9 cellular contexts compared by ENCODE assay signal in the genomic region with DNA sequence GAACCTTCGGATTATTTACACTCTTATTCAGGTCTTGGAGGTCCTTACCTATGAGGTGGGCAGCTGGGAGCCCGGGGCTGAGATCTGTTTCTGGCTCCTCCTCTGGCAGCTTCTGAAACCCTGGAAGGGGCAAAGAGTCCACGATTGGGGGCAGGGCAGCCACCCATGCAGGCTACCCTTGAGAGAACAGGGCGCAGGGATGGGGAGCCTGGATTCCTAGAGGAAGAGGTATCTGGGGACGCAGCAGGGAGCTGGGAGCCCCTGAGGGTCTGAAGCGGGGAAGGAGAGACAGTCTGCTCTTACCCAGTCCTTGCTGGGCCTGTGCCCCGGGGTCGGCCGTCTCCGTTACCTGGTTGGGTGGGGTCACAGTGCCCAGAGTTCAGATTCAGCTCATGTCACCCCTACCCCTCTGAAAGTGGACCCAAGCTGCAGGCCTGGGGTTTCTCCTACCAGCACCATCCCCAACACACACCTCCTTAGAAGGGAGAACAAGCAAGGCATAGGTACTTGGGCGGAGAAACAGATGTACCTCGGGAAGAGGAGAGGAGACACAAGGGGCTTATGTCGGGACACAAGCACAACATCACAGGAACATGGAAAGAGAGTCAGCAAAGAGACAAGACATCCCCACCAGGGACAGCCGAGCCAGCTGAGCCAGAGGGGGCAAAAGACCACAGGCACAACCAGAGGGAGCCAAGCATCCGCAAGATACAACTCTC. TPM values are rescaled to one million over a fixed set of nuclear protein-coding genes. Genes with fewer than 3 reads are reported as not detected.
DNase-seq lines count a peak whose midpoint lies in the region; ATAC-seq and TF ChIP-seq lines count a peak whose summit lies in the region.
"Had no signal": no experiment of that assay in that cellular context is flagged by ENCODE, and none has a peak within 500 bp of the region (broad histone marks: within the 10 kb centered on the region; RNA-seq: fewer than 3 reads in every experiment).

No MANE protein-coding gene starts in this region.

- no peaks in the 10 kb centered on the region for H3K9me3 ChIP-seq in A673 (ENCODE audit: low read depth, low read length, poor library complexity, severe bottlenecking)
- H3K9me3 ChIP-seq in breast epithelium: no peaks in the 10 kb centered on the region
- H3K9me3 ChIP-seq in upper lobe of left lung: no peaks in the 10 kb centered on the region

- H3K27me3 ChIP-seq in A673 (replicated peaks; ENCODE audit: insufficient read depth, low read depth, low read length, poor library complexity) (no peaks in the 10 kb centered on the region), breast epithelium (no peaks in the 10 kb centered on the region), upper lobe of left lung (no peaks in the 10 kb centered on the region)

- no peak for TF ChIP-seq CTCF in A673 (conservative IDR thresholded peaks at IDR 0.05; ENCODE audit: low read depth, low read length)
- no peak for TF ChIP-seq CTCF in breast epithelium (IDR thresholded peaks at IDR 0.05)
- no peak for TF ChIP-seq CTCF in lower leg skin (IDR thresholded peaks at IDR 0.05)
- TF ChIP-seq CTCF in upper lobe of left lung (IDR thresholded peaks at IDR 0.05): no peak

- no peak for TF ChIP-seq POLR2A in breast epithelium (IDR thresholded peaks at IDR 0.05)
- no peak for TF ChIP-seq POLR2A in lower leg skin (IDR thresholded peaks at IDR 0.05)
- no peak for TF ChIP-seq POLR2A in upper lobe of left lung (IDR thresholded peaks at IDR 0.05)

- ATAC-seq in upper lobe of left lung (ENCODE audit: low FRiP score in 2 of 2) (peak in 1 of 2 donors; percentile 16), GM18498 (IDR thresholded peaks at IDR 0.05; ENCODE audit: unreplicated experiment) (no peak)

- H3K4me3 ChIP-seq in A673 (ENCODE audit: low read depth, low read length, poor library complexity, severe bottlenecking) (peak overlapping the region; percentile 78), breast epithelium (peak overlapping the region; percentile 64 to 76 (median 76)), lower leg skin (ENCODE audit: low read depth, poor library complexity, severe bottlenecking) (peak overlapping the region; percentile 70), upper lobe of left lung (peak overlapping the region; percentile 67 to 87 (median 74))

- TF ChIP-seq EP300 in upper lobe of left lung (IDR thresholded peaks at IDR 0.05): no peak

- peaks cover 4% of the 10 kb centered on the region for H3K4me1 ChIP-seq in A673 (ENCODE audit: insufficient read depth, low read length, poor library complexity, severe bottlenecking)
- H3K4me1 ChIP-seq in breast epithelium: no peaks in the 10 kb centered on the region
- peaks cover 23 to 34% (median 33%) of the 10 kb centered on the region in 4 donors for H3K4me1 ChIP-seq in upper lobe of left lung

- H3K27ac ChIP-seq in A673 (ENCODE audit: low read depth, low read length, poor library complexity, severe bottlenecking): peak overlapping the region; percentile 56
- H3K27ac ChIP-seq in breast epithelium: peak overlapping the region; percentile 73 to 80
- H3K27ac ChIP-seq in upper lobe of left lung: peak overlapping the region; percentile 77 to 96 (median 90)

- WGBS in lower leg skin, 2 donors: 18 to 32% methylated on average over 11 to 14 of the region's 15 CpGs
- WGBS in upper lobe of left lung, 2 donors: 28 to 34% methylated on average over 14 to 15 of the region's 15 CpGs

- intact Hi-C loops in A673 (cut with micrococcal nuclease; ENCODE audit: unreplicated experiment) (loop anchor here (2.0 kb wide), 1 partner anchor 15 kb away; no protein-coding TSS in a partner anchor), breast epithelium (cut with DNase I; ENCODE audit: low total_unique reads) (no loop called here), lower leg skin (cut with DNase I; ENCODE audit: low total_unique reads) (no loop called here)

- POLR2A ChIA-PET in A673 (lab: Charles Lee; ENCODE audit: low non-redundant PET): no interaction called here

- no peak for DNase-seq in A673 (ENCODE audit: low spot score)
- peak; percentile 40 for DNase-seq in KG1 (lab: John Stamatoyannopoulos, UW)
- DNase-seq in breast epithelium (ENCODE audit: low spot score in 2 of 2): no peak
- peak in 1 of 2 donors; percentile 86 for DNase-seq in lower leg skin (ENCODE audit: low spot score in 2 of 2)
- DNase-seq in upper lobe of left lung: no peak
- DNase-seq in medulla oblongata (ENCODE audit: extremely low spot score): no peak
- DNase-seq in NCI-H2171 treated with DMSO at 0.1 percent for 48 hours (lab: John Stamatoyannopoulos, UW): no peak

- BruUV-seq in A673 (replicated peaks; lab: Mats Ljungman, UMichigan): no TSS peak

- CTCF ChIA-PET in A673 (lab: Charles Lee): interaction anchor here (2.6 kb wide), 1 partner anchor 17 kb away, joined by 23 read pairs; no protein-coding TSS in a partner anchor

- H3K36me3 ChIP-seq in A673 (ENCODE audit: insufficient read depth, low read length, poor library complexity, severe bottlenecking) (no peaks in the 10 kb centered on the region), breast epithelium (no peaks in the 10 kb centered on the region), upper lobe of left lung (no peaks in the 10 kb centered on the region)

RNA-seq across cellular contexts. Expression of gene LTB, which starts 0.6 kb away (rescaled TPM):
- total RNA-seq in A673 (2021) (not detected in 2 replicates), breast epithelium (1 to 10 TPM in 1 of 3 donors, under 1 TPM in 1, not detected in 1; 0.96 to 1.0 TPM), lower leg skin (1 to 10 TPM in 1 of 4 donors, not detected in 3; 1.1 TPM), upper lobe of left lung (10 to 100 TPM in 1 of 6 donors, 1 to 10 TPM in 2, not detected in 3; 1.3 to 18.7 (median 8.2) TPM)

RNA-seq across cellular contexts. Expression of gene LST1, which starts 4.4 kb away (rescaled TPM):
- total RNA-seq in A673 (2021) (not detected in 2 replicates), breast epithelium (10 to 100 TPM in 1 of 3 donors, 1 to 10 TPM in 2; 8.8 to 10.7 (median 9.8) TPM), lower leg skin (1 to 10 TPM; 1.6 to 7.0 (median 4.4) TPM), upper lobe of left lung (100 to 1,000 TPM in 1 of 6 donors, 10 to 100 TPM in 3, 1 to 10 TPM in 2; 7.7 to 132 (median 33.5) TPM)

RNA-seq across cellular contexts. Expression of gene TNF, which starts 6.3 kb away (rescaled TPM):
- total RNA-seq in A673 (2021): 0.17 and 0.42 TPM in 2 replicates
- total RNA-seq in breast epithelium: under 1 TPM in 2 of 3 donors, not detected in 1; 0.33 to 0.73 TPM
- total RNA-seq in lower leg skin: 1 to 10 TPM in 1 of 4 donors, under 1 TPM in 3; 0.38 to 1.4 (median 0.59) TPM
- total RNA-seq in upper lobe of left lung: 1 to 10 TPM in 5 of 6 donors, under 1 TPM in 1; 0.33 to 6.6 (median 2.9) TPM
- total RNA-seq: dermis microvascular lymphatic vessel endothelial cell had no signal

RNA-seq across cellular contexts. Expression of gene LTA, which starts 9.6 kb away (rescaled TPM):
- total RNA-seq in A673 (2021): not detected in 2 replicates
- total RNA-seq in breast epithelium: under 1 TPM in 1 of 3 donors, not detected in 2; 0.29 TPM
- not detected for total RNA-seq in lower leg skin
- total RNA-seq in upper lobe of left lung: 1 to 10 TPM in 2 of 6 donors, not detected in 4; 1.6 to 1.8 TPM
- total RNA-seq: dermis microvascular lymphatic vessel endothelial cell had no signal

RNA-seq across cellular contexts. Expression of gene NCR3, which starts 11.1 kb away (rescaled TPM):
- total RNA-seq in A673 (2021) (not detected in 2 replicates), breast epithelium (not detected), lower leg skin (not detected), upper lobe of left lung (1 to 10 TPM in 1 of 6 donors, under 1 TPM in 3, not detected in 2; 0.54 to 2.0 (median 0.70) TPM)
- total RNA-seq: dermis microvascular lymphatic vessel endothelial cell had no signal
